Comparison of ENCODE assay signal across 1 cellular context in genomic region chr5:115813719-115814118, GRCh38.
TF ChIP-seq lines count a peak whose summit lies in the region.

No MANE protein-coding gene starts in this region.

TF ChIP-seq in GM23338, 12 proteins besides CTCF, POLR2A, EP300 and RAD21 (continued from another document):
- TF ChIP-seq ZNF462 (CRISPR knock-in tag; IDR thresholded peaks at IDR 0.05) (no peak), EZH2 (IDR thresholded peaks at IDR 0.05; ENCODE audit: low read depth, unreplicated experiment) (no peak), STAT1 (IDR thresholded peaks at IDR 0.05; ENCODE audit: unreplicated experiment) (no peak), ETS1 (IDR thresholded peaks at IDR 0.05) (no peak), REST (IDR thresholded peaks at IDR 0.05; ENCODE audit: unreplicated experiment) (no peak), ZNF331 (CRISPR knock-in tag; IDR thresholded peaks at IDR 0.05; ENCODE audit: low read depth) (no peak), CREB1 (CRISPR knock-in tag; IDR thresholded peaks at IDR 0.05; ENCODE audit: low read depth) (no peak), NANOG (IDR thresholded peaks at IDR 0.05; ENCODE audit: borderline replicate concordance) (no peak), POLR2AphosphoS5 (IDR thresholded peaks at IDR 0.05; ENCODE audit: low read depth) (no peak), ZNF114 (CRISPR knock-in tag; IDR thresholded peaks at IDR 0.05) (no peak)
